ENCODE assay signal across 8 cellular contexts in genomic region chr13:93227906-93228801, GRCh38. TPM values are rescaled to one million over a fixed set of nuclear protein-coding genes. Genes with fewer than 3 reads are reported as not detected.
DNase-seq lines count a peak whose midpoint lies in the region; ATAC-seq and TF ChIP-seq lines count a peak whose summit lies in the region.

No MANE protein-coding gene starts in this region.

- peak in 1 of 2 donors; percentile 36 for TF ChIP-seq EP300 in tibial nerve (IDR thresholded peaks at IDR 0.05)

- H3K9me3 ChIP-seq in duodenal mucosa (ENCODE audit: control insufficient read depth in 1 of 2, low read length in 2 of 2) (no peaks in the 10 kb centered on the region), tibial nerve (no peaks in the 10 kb centered on the region)

- no peak for TF ChIP-seq CTCF in lower leg skin (IDR thresholded peaks at IDR 0.05)
- peak; percentile 13 to 54 (median 48) for TF ChIP-seq CTCF in tibial nerve (IDR thresholded peaks at IDR 0.05)

- DNase-seq in Right ventricle myocardium inferior (ENCODE audit: missing footprints) (peak; percentile 70), cardiac septum (ENCODE audit: low spot score) (no peak), NCI-H748 (lab: John Stamatoyannopoulos, UW; ENCODE audit: unreplicated experiment) (peak; percentile 89), lower leg skin (ENCODE audit: low spot score in 2 of 2) (peak in 1 of 2 donors; percentile 89), tibial nerve (ENCODE audit: low spot score in 2 of 2) (peak; percentile 22 to 51)
- no peak for DNase-seq in effector memory CD8-positive, alpha-beta T cell

- no peak overlapping the region for H3K4me3 Mint-ChIP-seq in effector memory CD8-positive, alpha-beta T cell

- H3K4me1 ChIP-seq in duodenal mucosa (ENCODE audit: control insufficient read depth in 1 of 2, insufficient read depth in 2 of 2, low read length in 2 of 2) (no peaks in the 10 kb centered on the region), tibial nerve (peaks cover 0 to 27% (median 3%) of the 10 kb centered on the region in 4 donors)

- TF ChIP-seq POLR2A in lower leg skin (IDR thresholded peaks at IDR 0.05) (no peak), tibial nerve (IDR thresholded peaks at IDR 0.05) (no peak)

- H3K36me3 Mint-ChIP-seq in effector memory CD8-positive, alpha-beta T cell (ENCODE audit: insufficient read depth) = no peaks in the 10 kb centered on the region

- peak overlapping the region in 1 of 2 donors; percentile 6 for H3K9ac ChIP-seq in duodenal mucosa (ENCODE audit: low read depth in 1 of 2, low read length in 2 of 2)

- peaks cover 0 to 5% of the 10 kb centered on the region in 2 donors for H3K4me1 Mint-ChIP-seq in effector memory CD8-positive, alpha-beta T cell (ENCODE audit: low read depth in 2 of 2)

- peak; percentile 85 for ATAC-seq in Right ventricle myocardium inferior
- no peak for ATAC-seq in HG02571 (IDR thresholded peaks at IDR 0.05; ENCODE audit: unreplicated experiment)
- ATAC-seq in effector memory CD8-positive, alpha-beta T cell (replicated peaks) = no peak

- H3K27ac Mint-ChIP-seq in effector memory CD8-positive, alpha-beta T cell = no peak overlapping the region

- H3K27me3 Mint-ChIP-seq in effector memory CD8-positive, alpha-beta T cell = peaks cover 21 to 42% of the 10 kb centered on the region in 2 donors

- H3K36me3 ChIP-seq in duodenal mucosa (ENCODE audit: control insufficient read depth in 1 of 2, insufficient read depth in 2 of 2, low read length in 2 of 2) = no peaks in the 10 kb centered on the region
- no peaks in the 10 kb centered on the region for H3K36me3 ChIP-seq in tibial nerve

- peak overlapping the region; percentile 52 to 61 for H3K4me3 ChIP-seq in duodenal mucosa (ENCODE audit: low read depth in 1 of 2, low read length in 2 of 2)
- peak overlapping the region; percentile 26 for H3K4me3 ChIP-seq in lower leg skin (ENCODE audit: low read depth, poor library complexity, severe bottlenecking)
- H3K4me3 ChIP-seq in tibial nerve = peak overlapping the region; percentile 46 to 65 (median 52)

- intact Hi-C loops in Right ventricle myocardium inferior (cut with DNase I) (no loop called here), cardiac septum (cut with DNase I) (no loop called here), lower leg skin (cut with DNase I; ENCODE audit: low total_unique reads) (no loop called here)

- WGBS in lower leg skin, 2 donors = 1% methylated on average over 29 to 46 of the region's 68 CpGs
- WGBS in tibial nerve, 2 donors = 0 to 1% methylated on average over 29 to 64 of the region's 68 CpGs

- H3K9me3 Mint-ChIP-seq in effector memory CD8-positive, alpha-beta T cell = peaks cover 2 to 7% of the 10 kb centered on the region in 2 donors

- no peak overlapping the region for H3K27ac ChIP-seq in duodenal mucosa (ENCODE audit: low read depth, low read length)
- H3K27ac ChIP-seq in tibial nerve = peak overlapping the region; percentile 57 to 90 (median 74)

- H3K27me3 ChIP-seq in duodenal mucosa (ENCODE audit: control insufficient read depth in 1 of 2, insufficient read depth in 2 of 2, low read length in 2 of 2) = peaks cover 6 to 34% of the 10 kb centered on the region in 2 donors
- peaks cover 0 to 5% of the 10 kb centered on the region in 2 donors for H3K27me3 ChIP-seq in tibial nerve

RNA-seq across cellular contexts. Expression of gene GPC6, which starts 1.5 kb away (rescaled TPM):
- total RNA-seq in Right ventricle myocardium inferior (2.6 TPM), cardiac septum (1.4 TPM), lower leg skin (1 to 10 TPM; 1.4 to 5.2 (median 2.5) TPM), tibial nerve (10 to 100 TPM; 21.9 to 39.5 (median 29.8) TPM)

Comparison
In these comparisons a context has a peak if more than half of its experiments do, and no peak if none do; other contexts are left out.
1. DNase-seq: peak in Right ventricle myocardium inferior (single experiment), NCI-H748 (single experiment) and tibial nerve (2 of 2); none in cardiac septum (single experiment) and effector memory CD8-positive, alpha-beta T cell (0 of 3).
2. CTCF ChIP-seq: peak in tibial nerve (5 of 5); none in lower leg skin (0 of 3).
3. Peak in every context shown above with its lines, with median percentiles within 50 percentile points of each other: H3K4me3 ChIP-seq.